ENCODE assay signal across 9 cellular contexts in genomic region chr4:38753021-38753806, GRCh38. TPM values are rescaled to one million over a fixed set of nuclear protein-coding genes. Genes with fewer than 3 reads are reported as not detected.
DNase-seq lines count a peak whose midpoint lies in the region; ATAC-seq and TF ChIP-seq lines count a peak whose summit lies in the region.
"Had no signal": no experiment of that assay in that cellular context is flagged by ENCODE, and none has a peak within 500 bp of the region (broad histone marks: within the 10 kb centered on the region; RNA-seq: fewer than 3 reads in every experiment).

No MANE protein-coding gene starts in this region.

- peaks cover 4% of the 10 kb centered on the region for H3K36me3 Mint-ChIP-seq in endothelial cell (ENCODE audit: low read depth, unreplicated experiment)

- H3K27ac Mint-ChIP-seq in endothelial cell (ENCODE audit: unreplicated experiment), result no peak overlapping the region

- peaks cover 4% of the 10 kb centered on the region for H3K9me3 Mint-ChIP-seq in endothelial cell (ENCODE audit: unreplicated experiment)

- no peaks in the 10 kb centered on the region for H3K36me3 ChIP-seq in BJ (ENCODE audit: control insufficient read depth, insufficient read depth, low read length)

- no peaks in the 10 kb centered on the region for H3K4me1 Mint-ChIP-seq in endothelial cell (ENCODE audit: unreplicated experiment)

- no peak for ATAC-seq in HG02763 (IDR thresholded peaks at IDR 0.05; ENCODE audit: unreplicated experiment)
- ATAC-seq in GM19452 (IDR thresholded peaks at IDR 0.05; ENCODE audit: unreplicated experiment), result no peak

- H3K4me3 Mint-ChIP-seq in endothelial cell (ENCODE audit: unreplicated experiment), result no peak overlapping the region

- CTCF ChIA-PET in BJ (lab: Yijun Ruan, JAX), result no interaction called here

- no peak overlapping the region for H3K4me3 ChIP-seq in BJ (ENCODE audit: low read depth, low read length)

- peak; percentile 99 for DNase-seq in BJ (ENCODE audit: low read depth)
- DNase-seq in NCI-H1436 (lab: John Stamatoyannopoulos, UW), result peak; percentile 74
- peak; percentile 52 for DNase-seq in endothelial cell (ENCODE audit: low spot score)
- peak; percentile 55 for DNase-seq in medulla oblongata (ENCODE audit: extremely low spot score)
- DNase-seq in COLO668 (lab: John Stamatoyannopoulos, UW; ENCODE audit: unreplicated experiment), result no peak
- no peak for DNase-seq in effector CD8-positive, alpha-beta T cell (lab: John Stamatoyannopoulos, UW)
- DNase-seq: activated naive CD8-positive, alpha-beta T cell treated with anti-CD3 and anti-CD28 coated beads, Interleukin-2, amount 10 ng/mL, durations not matched to agents 7 days and 5 days had no signal

- H3K27me3 Mint-ChIP-seq in endothelial cell (ENCODE audit: unreplicated experiment), result peaks cover 7% of the 10 kb centered on the region
- H3K27me3 Mint-ChIP-seq: activated naive CD8-positive, alpha-beta T cell treated with anti-CD3 and anti-CD28 coated beads, Interleukin-2, amount 10 ng/mL, durations not matched to agents 7 days and 5 days had no signal

- no peak for TF ChIP-seq CTCF in BJ (IDR thresholded peaks at IDR 0.05; ENCODE audit: insufficient read depth, low read depth, low read length)
- TF ChIP-seq CTCF in endothelial cell (IDR thresholded peaks at IDR 0.05; ENCODE audit: unreplicated experiment), result no peak

- H3K27me3 ChIP-seq in BJ (ENCODE audit: control insufficient read depth, insufficient read depth, low read length), result no peaks in the 10 kb centered on the region

- POLR2A ChIA-PET in BJ (lab: Charles Lee), result no interaction called here

RNA-seq across cellular contexts. Expression of gene TLR10, which starts 29.6 kb away (rescaled TPM):
- not detected in 2 replicates for polyA plus RNA-seq in BJ (2011; rRNA removed)
- not detected in 2 replicates for polyA minus RNA-seq in BJ (2011; rRNA and poly(A)+ RNA removed)
- total RNA-seq in endothelial cell (ENCODE audit: unreplicated experiment), result not detected

RNA-seq across cellular contexts. Expression of gene TLR1, which starts 51.4 kb away (rescaled TPM):
- 0.05 and 0.16 TPM in 2 replicates for polyA plus RNA-seq in BJ (2011; rRNA removed)
- not detected in 2 replicates for polyA minus RNA-seq in BJ (2011; rRNA and poly(A)+ RNA removed)
- total RNA-seq in endothelial cell (ENCODE audit: unreplicated experiment), result 0.23 TPM

Comparison
In these comparisons a context has a peak if more than half of its experiments do, and no peak if none do; other contexts are left out.
1. DNase-seq: peak in BJ (single experiment), NCI-H1436 (single experiment), endothelial cell (single experiment) and medulla oblongata (single experiment); none in COLO668 (single experiment) and effector CD8-positive, alpha-beta T cell (single experiment).